Comparison of ENCODE assay signal across 1 cellular context in the genomic region with DNA sequence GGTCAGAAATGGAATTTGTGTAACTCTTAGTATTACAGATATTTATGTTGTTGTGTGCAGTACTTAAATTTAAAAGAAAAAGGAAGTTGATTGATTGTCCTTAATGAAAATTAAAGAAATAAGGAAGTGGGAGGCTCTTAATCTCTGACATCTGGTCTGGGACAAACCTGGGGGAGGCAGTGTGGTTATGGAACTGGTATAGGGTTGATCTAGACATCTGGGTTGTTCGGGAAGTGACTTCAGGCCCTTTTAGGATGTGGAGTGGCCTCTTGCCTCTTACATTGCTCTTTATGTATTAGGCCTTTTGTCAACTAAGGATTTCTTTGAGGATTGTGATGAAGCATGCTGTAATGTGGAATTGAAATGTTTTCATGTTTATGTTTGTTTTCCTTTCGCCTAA. TPM values are rescaled to one million over a fixed set of nuclear protein-coding genes. Genes with fewer than 3 reads are reported as not detected.
"Had no signal": no experiment of that assay in that cellular context is flagged by ENCODE, and none has a peak within 500 bp of the region (broad histone marks: within the 10 kb centered on the region; RNA-seq: fewer than 3 reads in every experiment).

No MANE protein-coding gene starts in this region.

RNA-seq across cellular contexts. Expression of a gene that starts 16.1 kb away (rescaled TPM):
- total RNA-seq: bronchial epithelial cell had no signal
